ENCODE assay signal across 2 cellular contexts in genomic region chr11:69094915-69095290, GRCh38.
TF ChIP-seq lines count a peak whose summit lies in the region.

No MANE protein-coding gene starts in this region.

TF ChIP-seq in HEK293, 187 proteins besides CTCF, POLR2A, EP300 and RAD21:
- peak; percentile 2; the same call in 1 of the 2 replicates for TF ChIP-seq ZNF692 (tag by site-specific recombination; IDR thresholded peaks at IDR 0.05)
- TF ChIP-seq ZNF776 (tag by site-specific recombination; IDR thresholded peaks at IDR 0.05; ENCODE audit: borderline replicate concordance): no peak
- no peak for TF ChIP-seq KLF16 (tag by site-specific recombination; IDR thresholded peaks at IDR 0.05)

TF ChIP-seq in GM12878, 131 proteins besides CTCF, POLR2A, EP300 and RAD21:
- TF ChIP-seq SPI1 (IDR thresholded peaks at IDR 0.05; ENCODE audit: borderline replicate concordance, insufficient read depth, low read depth, low read length) (no peak), MEF2B (IDR thresholded peaks at IDR 0.05; ENCODE audit: partially characterized antibody, poor library complexity, severe bottlenecking) (peak; percentile 43)
TF ChIP-seq in GM12878: peak in this region for 1.
